Comparison of ENCODE assay signal across 20 cellular contexts in genomic region chr18:72235422-72235821, GRCh38.
DNase-seq lines count a peak whose midpoint lies in the region; ATAC-seq and TF ChIP-seq lines count a peak whose summit lies in the region.
"Had no signal": no experiment of that assay in that cellular context is flagged by ENCODE, and none has a peak within 500 bp of the region (broad histone marks: within the 10 kb centered on the region; RNA-seq: fewer than 3 reads in every experiment).

No MANE protein-coding gene starts in this region.

- H3K36me3 ChIP-seq in NT2/D1 (ENCODE audit: insufficient read depth, insufficient read length, low read length): no peaks in the 10 kb centered on the region
- H3K36me3 ChIP-seq in breast epithelium: no peaks in the 10 kb centered on the region

- no peak overlapping the region for H3K27ac ChIP-seq in breast epithelium

- H3K9ac ChIP-seq in NT2/D1 (ENCODE audit: insufficient read length, low read depth): no peak overlapping the region

- DNase-seq in DMS53 (lab: John Stamatoyannopoulos, UW) (peak; percentile 94), NCI-H1105 treated with DMSO at 0.1 percent for 48 hours (lab: John Stamatoyannopoulos, UW) (peak; percentile 35), NT2/D1 (ENCODE audit: low read depth, low spot score) (peak; percentile 28), islet precursor cell (peak; percentile 85), breast epithelium (ENCODE audit: low spot score in 2 of 2) (no peak), NCI-H2196 treated with DMSO at 0.1 percent for 48 hours (lab: John Stamatoyannopoulos, UW; ENCODE audit: unreplicated experiment) (no peak)
- DNase-seq: activated CD4-positive, alpha-beta T cell treated with anti-CD3 and anti-CD28 coated beads, Interleukin-2, amount 50 U/mL, for 1 hour; activated effector memory CD4-positive, alpha-beta T cell treated with anti-CD3 and anti-CD28 coated beads, Interleukin-2, amount 50 U/mL, for 16 hours; CD4-positive, CD25-positive, alpha-beta regulatory T cell; EL; hypothalamus; NCI-H1694; NCI-H510A treated with DMSO at 0.1 percent for 48 hours; nucleus accumbens; stimulated activated CD4-positive, alpha-beta T cell treated with anti-CD3 and anti-CD28 coated beads, Interleukin-12 subunit alpha, Interleukin-12 subunit beta, amount 100 ng/mL, for 4 hours; T-helper 1 cell had no signal

- no peak overlapping the region for H3K4me3 ChIP-seq in NT2/D1 (ENCODE audit: insufficient read length, low read depth)
- H3K4me3 ChIP-seq in breast epithelium: no peak overlapping the region
- H3K4me3 ChIP-seq: lung had no signal

- intact Hi-C loops in breast epithelium (cut with DNase I; ENCODE audit: low total_unique reads): no loop called here

- ATAC-seq in GM21717 (IDR thresholded peaks at IDR 0.05; ENCODE audit: unreplicated experiment): no peak
- ATAC-seq in GM19455 (IDR thresholded peaks at IDR 0.05; ENCODE audit: unreplicated experiment): no peak
- ATAC-seq: Right ventricle myocardium inferior had no signal

- no peaks in the 10 kb centered on the region for H3K27me3 ChIP-seq in NT2/D1 (ENCODE audit: insufficient read depth, insufficient read length)
- H3K27me3 ChIP-seq in breast epithelium: no peaks in the 10 kb centered on the region

- H3K9me3 ChIP-seq in NT2/D1 (ENCODE audit: insufficient read depth, low read length): no peaks in the 10 kb centered on the region
- H3K9me3 ChIP-seq in breast epithelium: no peaks in the 10 kb centered on the region

- peaks cover 2% of the 10 kb centered on the region for H3K4me1 ChIP-seq in NT2/D1 (ENCODE audit: insufficient read depth, insufficient read length)
- no peaks in the 10 kb centered on the region for H3K4me1 ChIP-seq in breast epithelium

- no peak for TF ChIP-seq POLR2A in breast epithelium (IDR thresholded peaks at IDR 0.05)

- TF ChIP-seq CTCF in breast epithelium (IDR thresholded peaks at IDR 0.05): no peak

Comparison
In these comparisons a context has a peak if more than half of its experiments do, and no peak if none do; other contexts are left out.
1. DNase-seq: peak in DMS53 (single experiment), NCI-H1105 treated with DMSO at 0.1 percent for 48 hours (single experiment), NT2/D1 (single experiment) and islet precursor cell (single experiment); none in breast epithelium (0 of 2) and NCI-H2196 treated with DMSO at 0.1 percent for 48 hours (single experiment).